22 cellular contexts compared by ENCODE assay signal in the genomic region with DNA sequence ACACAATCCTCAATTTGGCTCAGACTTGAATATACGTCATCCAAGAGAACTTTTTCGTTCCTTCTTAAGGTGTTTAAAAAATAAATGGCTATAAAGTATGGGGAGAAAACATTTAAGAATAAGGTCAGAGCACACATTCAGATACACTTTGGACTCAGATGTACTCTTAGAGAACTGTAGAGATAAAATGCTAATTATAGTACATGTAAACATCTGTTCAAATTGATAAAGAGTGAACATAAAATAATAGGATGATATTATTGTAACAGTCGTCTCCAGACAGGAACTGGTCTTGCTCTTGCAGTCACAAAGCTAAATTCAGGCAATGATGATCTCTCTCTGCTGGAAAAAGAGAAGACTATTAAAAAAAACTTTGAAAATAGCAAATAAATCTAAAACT.
"Had no signal": no experiment of that assay in that cellular context is flagged by ENCODE, and none has a peak within 500 bp of the region (broad histone marks: within the 10 kb centered on the region; RNA-seq: fewer than 3 reads in every experiment).

No MANE protein-coding gene starts in this region.

- H3K9me3 Mint-ChIP-seq: activated naive CD8-positive, alpha-beta T cell treated with anti-CD3 and anti-CD28 coated beads for 36 hours; activated T-cell treated with anti-CD3 and anti-CD28 coated beads, Interleukin-2, amount 50 U/mL, for 24 hours; activated T-helper 17 cell treated with anti-CD3 and anti-CD28 coated beads, Interleukin-2, amount 50 U/mL, for 72 hours; dendritic cell treated with granulocyte-macrophage colony-stimulating factor and Interleukin-4, amounts not matched to agents 40 ng/mL and 50 ng/mL, for 4 days; nephron; T-helper 1 cell treated with Interleukin-12 subunit alpha and Interleukin-12 subunit beta and Interleukin-4 antibody, amounts not matched to agents 30 μg/mL and 1 μg/mL, for 36 hours; type B pancreatic cell had no signal

- ATAC-seq: activated T-helper 17 cell treated with anti-CD3 and anti-CD28 coated beads, Interleukin-2, amount 50 U/mL, for 72 hours; foreskin keratinocyte; left lung had no signal

- H3K4me1 Mint-ChIP-seq: activated naive CD8-positive, alpha-beta T cell treated with anti-CD3 and anti-CD28 coated beads for 36 hours; activated T-helper 17 cell treated with anti-CD3 and anti-CD28 coated beads, Interleukin-2, amount 50 U/mL, for 72 hours had no signal

- H3K27me3 ChIP-seq: foreskin keratinocyte, left lung, sigmoid colon, vagina had no signal

- H3K9ac ChIP-seq: parathyroid adenoma had no signal

- H3K36me3 ChIP-seq: thoracic aorta, vagina, WERI-Rb-1 had no signal

- H3K9me3 ChIP-seq: left lung, sigmoid colon, thoracic aorta, vagina had no signal

- H3K27ac ChIP-seq: foreskin keratinocyte, left lung, parathyroid adenoma, sigmoid colon, thoracic aorta, vagina, WERI-Rb-1 had no signal

- DNase-seq: activated CD4-positive, CD25-positive, alpha-beta regulatory T cell treated with anti-CD3 and anti-CD28 coated beads, Interleukin-2, amount 50 U/mL, for 72 hours; activated naive CD8-positive, alpha-beta T cell treated with anti-CD3 and anti-CD28 coated beads for 36 hours; activated T-cell treated with anti-CD3 and anti-CD28 coated beads, Interleukin-2, amount 50 U/mL, for 24 hours; amniotic stem cell; effector CD8-positive, alpha-beta T cell; foreskin keratinocyte; kidney; left lung; mesenchymal stem cell; nucleus accumbens; sigmoid colon; stimulated activated CD4-positive, alpha-beta T cell treated with anti-CD3 and anti-CD28 coated beads, Interleukin-2, amount 100 ng/mL, for 48 hours; stimulated activated naive CD4-positive, alpha-beta T cell treated with Interleukin-2 at 50 U/mL for 16 hours; WERI-Rb-1 had no signal

- H3K27ac Mint-ChIP-seq: activated naive CD8-positive, alpha-beta T cell treated with anti-CD3 and anti-CD28 coated beads for 36 hours; activated T-helper 17 cell treated with anti-CD3 and anti-CD28 coated beads, Interleukin-2, amount 50 U/mL, for 72 hours; dendritic cell treated with granulocyte-macrophage colony-stimulating factor and Interleukin-4, amounts not matched to agents 40 ng/mL and 50 ng/mL, for 4 days; nephron; T-helper 1 cell treated with Interleukin-12 subunit alpha and Interleukin-12 subunit beta and Interleukin-4 antibody, amounts not matched to agents 30 μg/mL and 1 μg/mL, for 36 hours; type B pancreatic cell had no signal

- H3K4me3 Mint-ChIP-seq: activated naive CD8-positive, alpha-beta T cell treated with anti-CD3 and anti-CD28 coated beads for 36 hours; activated T-cell treated with anti-CD3 and anti-CD28 coated beads, Interleukin-2, amount 50 U/mL, for 24 hours; activated T-helper 17 cell treated with anti-CD3 and anti-CD28 coated beads, Interleukin-2, amount 50 U/mL, for 72 hours; dendritic cell treated with granulocyte-macrophage colony-stimulating factor and Interleukin-4, amounts not matched to agents 40 ng/mL and 50 ng/mL, for 4 days; nephron; T-helper 1 cell treated with Interleukin-12 subunit alpha and Interleukin-12 subunit beta and Interleukin-4 antibody, amounts not matched to agents 30 μg/mL and 1 μg/mL, for 36 hours; type B pancreatic cell had no signal

- H3K4me3 ChIP-seq: left lung, sigmoid colon, thoracic aorta, vagina had no signal

- H3K4me1 ChIP-seq: foreskin keratinocyte, parathyroid adenoma, vagina had no signal

- H3K27me3 Mint-ChIP-seq: activated naive CD8-positive, alpha-beta T cell treated with anti-CD3 and anti-CD28 coated beads for 36 hours; activated T-cell treated with anti-CD3 and anti-CD28 coated beads, Interleukin-2, amount 50 U/mL, for 24 hours; activated T-helper 17 cell treated with anti-CD3 and anti-CD28 coated beads, Interleukin-2, amount 50 U/mL, for 72 hours; dendritic cell treated with granulocyte-macrophage colony-stimulating factor and Interleukin-4, amounts not matched to agents 40 ng/mL and 50 ng/mL, for 4 days; type B pancreatic cell had no signal
